29 cellular contexts compared by ENCODE assay signal in genomic region chr22:49570032-49570848, GRCh38.
DNase-seq lines count a peak whose midpoint lies in the region; ATAC-seq and TF ChIP-seq lines count a peak whose summit lies in the region.
"Had no signal": no experiment of that assay in that cellular context is flagged by ENCODE, and none has a peak within 500 bp of the region (broad histone marks: within the 10 kb centered on the region; RNA-seq: fewer than 3 reads in every experiment).

No MANE protein-coding gene starts in this region.

- H3K4me3 ChIP-seq in upper lobe of right lung, result no peak overlapping the region
- H3K4me3 ChIP-seq: esophagus squamous epithelium, GM23248, heart left ventricle, upper lobe of left lung had no signal

- DNase-seq in activated naive CD4-positive, alpha-beta T cell treated with anti-CD3 and anti-CD28 coated beads, Interleukin-2, amount 10 ng/mL, durations not matched to agents 7 days and 5 days, result peak; percentile 13
- no peak for DNase-seq in activated naive CD4-positive, alpha-beta T cell treated with Interleukin-2 at 50 U/mL for 16 hours
- DNase-seq in central memory CD8-positive, alpha-beta T cell (ENCODE audit: low spot score in 2 of 2), result no peak
- peak; percentile 12 for DNase-seq in omental fat pad (ENCODE audit: low spot score)
- DNase-seq in upper lobe of right lung, result peak; percentile 53
- DNase-seq in NCI-H748 (lab: John Stamatoyannopoulos, UW; ENCODE audit: unreplicated experiment), result no peak
- DNase-seq in DMS 273 treated with DMSO at 0.1 percent for 48 hours (lab: John Stamatoyannopoulos, UW), result no peak
- DNase-seq: activated CD4-positive, alpha-beta memory T cell treated with anti-CD3 and anti-CD28 coated beads, Interleukin-2, amount 10 ng/mL, durations not matched to agents 7 days and 5 days; activated gamma-delta T cell; AML-193; Calu3; CD4-positive, CD25-positive, alpha-beta regulatory T cell; esophagus squamous epithelium; foreskin melanocyte; GM23248; IMR-90; mammary epithelial cell; MV-4-11; NCI-H1436 treated with DMSO at 0.1 percent for 48 hours; NCI-H2081 treated with DMSO at 0.1 percent for 48 hours; NCI-H226; NCI-H69; SHP77; stimulated activated CD4-positive, alpha-beta T cell treated with anti-CD3 and anti-CD28 coated beads, Interleukin-4, amount 100 ng/mL, for 24 hours; T-helper 17 cell had no signal

- intact Hi-C loops in upper lobe of right lung (cut with DNase I), result no loop called here

- no peaks in the 10 kb centered on the region for H3K9me3 ChIP-seq in upper lobe of right lung
- H3K9me3 ChIP-seq: esophagus squamous epithelium, heart left ventricle, upper lobe of left lung had no signal

- H3K27ac ChIP-seq in upper lobe of right lung, result no peak overlapping the region
- H3K27ac ChIP-seq: esophagus squamous epithelium, GM23248, heart left ventricle, upper lobe of left lung had no signal

- no peaks in the 10 kb centered on the region for H3K36me3 Mint-ChIP-seq in activated naive CD4-positive, alpha-beta T cell treated with anti-CD3 and anti-CD28 coated beads, Interleukin-2, amount 10 ng/mL, durations not matched to agents 7 days and 5 days
- no peaks in the 10 kb centered on the region for H3K36me3 Mint-ChIP-seq in central memory CD8-positive, alpha-beta T cell (ENCODE audit: insufficient read depth)
- H3K36me3 Mint-ChIP-seq: CD4-positive, CD25-positive, alpha-beta regulatory T cell had no signal

- no peak overlapping the region for H3K27ac Mint-ChIP-seq in activated naive CD4-positive, alpha-beta T cell treated with anti-CD3 and anti-CD28 coated beads, Interleukin-2, amount 10 ng/mL, durations not matched to agents 7 days and 5 days
- peak overlapping the region; percentile 53 for H3K27ac Mint-ChIP-seq in central memory CD8-positive, alpha-beta T cell (ENCODE audit: low read depth)
- H3K27ac Mint-ChIP-seq: activated CD4-positive, alpha-beta memory T cell treated with anti-CD3 and anti-CD28 coated beads, Interleukin-2, amount 10 ng/mL, durations not matched to agents 7 days and 5 days; CD4-positive, CD25-positive, alpha-beta regulatory T cell; T-helper 17 cell had no signal

- no peaks in the 10 kb centered on the region for H3K27me3 Mint-ChIP-seq in activated naive CD4-positive, alpha-beta T cell treated with anti-CD3 and anti-CD28 coated beads, Interleukin-2, amount 10 ng/mL, durations not matched to agents 7 days and 5 days
- no peaks in the 10 kb centered on the region for H3K27me3 Mint-ChIP-seq in central memory CD8-positive, alpha-beta T cell
- H3K27me3 Mint-ChIP-seq: activated CD4-positive, alpha-beta memory T cell treated with anti-CD3 and anti-CD28 coated beads, Interleukin-2, amount 10 ng/mL, durations not matched to agents 7 days and 5 days; CD4-positive, CD25-positive, alpha-beta regulatory T cell; T-helper 17 cell had no signal

- no peaks in the 10 kb centered on the region for H3K27me3 ChIP-seq in upper lobe of right lung
- H3K27me3 ChIP-seq: esophagus squamous epithelium, heart left ventricle, upper lobe of left lung had no signal

- no peaks in the 10 kb centered on the region for H3K9me3 Mint-ChIP-seq in activated naive CD4-positive, alpha-beta T cell treated with anti-CD3 and anti-CD28 coated beads, Interleukin-2, amount 10 ng/mL, durations not matched to agents 7 days and 5 days
- H3K9me3 Mint-ChIP-seq in central memory CD8-positive, alpha-beta T cell, result no peaks in the 10 kb centered on the region
- H3K9me3 Mint-ChIP-seq: activated CD4-positive, alpha-beta memory T cell treated with anti-CD3 and anti-CD28 coated beads, Interleukin-2, amount 10 ng/mL, durations not matched to agents 7 days and 5 days had no signal

- CTCF ChIA-PET in activated naive CD4-positive, alpha-beta T cell treated with anti-CD3 and anti-CD28 coated beads, Interleukin-2, amount 10 ng/mL, durations not matched to agents 7 days and 5 days (lab: Charles Lee), result no interaction called here

- no peak for ATAC-seq in central memory CD8-positive, alpha-beta T cell (replicated peaks; ENCODE audit: extremely low read depth, poor library complexity, severe bottlenecking)
- ATAC-seq in omental fat pad (ENCODE audit: low FRiP score) (no peak), upper lobe of right lung (no peak)
- ATAC-seq: heart left ventricle, Panc1, sciatic nerve, T-helper 17 cell had no signal

- TF ChIP-seq CTCF in omental fat pad (IDR thresholded peaks at IDR 0.05), result no peak
- no peak for TF ChIP-seq CTCF in upper lobe of right lung (IDR thresholded peaks at IDR 0.05)

- no peaks in the 10 kb centered on the region for H3K4me1 Mint-ChIP-seq in activated naive CD4-positive, alpha-beta T cell treated with anti-CD3 and anti-CD28 coated beads, Interleukin-2, amount 10 ng/mL, durations not matched to agents 7 days and 5 days
- peaks cover 5% of the 10 kb centered on the region for H3K4me1 Mint-ChIP-seq in central memory CD8-positive, alpha-beta T cell
- H3K4me1 Mint-ChIP-seq: activated CD4-positive, alpha-beta memory T cell treated with anti-CD3 and anti-CD28 coated beads, Interleukin-2, amount 10 ng/mL, durations not matched to agents 7 days and 5 days; CD4-positive, CD25-positive, alpha-beta regulatory T cell had no signal

- H3K4me3 Mint-ChIP-seq in activated naive CD4-positive, alpha-beta T cell treated with anti-CD3 and anti-CD28 coated beads, Interleukin-2, amount 10 ng/mL, durations not matched to agents 7 days and 5 days, result no peak overlapping the region
- no peak overlapping the region for H3K4me3 Mint-ChIP-seq in central memory CD8-positive, alpha-beta T cell
- H3K4me3 Mint-ChIP-seq: activated CD4-positive, alpha-beta memory T cell treated with anti-CD3 and anti-CD28 coated beads, Interleukin-2, amount 10 ng/mL, durations not matched to agents 7 days and 5 days; CD4-positive, CD25-positive, alpha-beta regulatory T cell; T-helper 17 cell had no signal

- no peaks in the 10 kb centered on the region for H3K36me3 ChIP-seq in upper lobe of right lung
- H3K36me3 ChIP-seq: esophagus squamous epithelium, heart left ventricle, upper lobe of left lung had no signal

- peaks cover 4% of the 10 kb centered on the region for H3K4me1 ChIP-seq in upper lobe of right lung
- H3K4me1 ChIP-seq: esophagus squamous epithelium had no signal

Comparison
In these comparisons a context has a peak if more than half of its experiments do, and no peak if none do; other contexts are left out.
1. DNase-seq: peak in activated naive CD4-positive, alpha-beta T cell treated with anti-CD3 and anti-CD28 coated beads, Interleukin-2, amount 10 ng/mL, durations not matched to agents 7 days and 5 days (single experiment), omental fat pad (single experiment) and upper lobe of right lung (single experiment); none in activated naive CD4-positive, alpha-beta T cell treated with Interleukin-2 at 50 U/mL for 16 hours (single experiment), central memory CD8-positive, alpha-beta T cell (0 of 2), NCI-H748 (single experiment) and DMS 273 treated with DMSO at 0.1 percent for 48 hours (single experiment).